Comparison of ENCODE assay signal across 22 cellular contexts in genomic region chr1:222020553-222020952, GRCh38.
DNase-seq lines count a peak whose midpoint lies in the region; ATAC-seq, FAIRE-seq and TF ChIP-seq lines count a peak whose summit lies in the region.
"Had no signal": no experiment of that assay in that cellular context is flagged by ENCODE, and none has a peak within 500 bp of the region (broad histone marks: within the 10 kb centered on the region; RNA-seq: fewer than 3 reads in every experiment).

No MANE protein-coding gene starts in this region.

- CTCF ChIA-PET in RWPE1 (lab: Yijun Ruan, JAX), result interaction anchor here (0.6 kb wide), 1 partner anchor 859 kb away, joined by 3 read pairs; no protein-coding TSS in a partner anchor

- FAIRE-seq in astrocyte (lab: Jason Lieb, UNC), result no peak
- FAIRE-seq: A204.1, G401.6, GM12892, H1 had no signal

- no peak overlapping the region for H3K4me2 ChIP-seq in astrocyte (ENCODE audit: low read length)
- H3K4me2 ChIP-seq in osteoblast (ENCODE audit: insufficient read depth, low read length), result no peak overlapping the region
- H3K4me2 ChIP-seq: BLaER1 had no signal

- no peak for DNase-seq in left ventricle myocardium inferior
- DNase-seq in right atrium auricular region (ENCODE audit: low spot score), result no peak
- no peak for DNase-seq in astrocyte (ENCODE audit: low read depth)
- no peak for DNase-seq in osteoblast (ENCODE audit: insufficient read length, low spot score, missing footprints)
- no peak for DNase-seq in natural killer cell
- DNase-seq in RWPE1 (ENCODE audit: low spot score), result no peak
- no peak for DNase-seq in NCI-H2081 (lab: John Stamatoyannopoulos, UW)
- DNase-seq: Caco-2; CD4-positive, CD25-positive, alpha-beta regulatory T cell; CD8-positive, alpha-beta T cell; DMS153; DND-41; H7; HCEC 1CT had no signal

- no peaks in the 10 kb centered on the region for H3K27me3 Mint-ChIP-seq in astrocyte (ENCODE audit: low read depth, unreplicated experiment)
- peaks cover 0 to 5% of the 10 kb centered on the region in 2 donors for H3K27me3 Mint-ChIP-seq in natural killer cell (ENCODE audit: low read depth in 2 of 2)
- H3K27me3 Mint-ChIP-seq: B cell had no signal

- no peaks in the 10 kb centered on the region for H3K9me3 ChIP-seq in left ventricle myocardium inferior (replicated peaks)
- H3K9me3 ChIP-seq in right atrium auricular region, result no peaks in the 10 kb centered on the region
- H3K9me3 ChIP-seq in astrocyte (ENCODE audit: insufficient read depth, low read depth, low read length), result no peaks in the 10 kb centered on the region
- no peaks in the 10 kb centered on the region for H3K9me3 ChIP-seq in osteoblast (ENCODE audit: low read depth, low read length)
- H3K9me3 ChIP-seq: BLaER1, Caco-2 had no signal

- H3K27ac Mint-ChIP-seq in astrocyte (ENCODE audit: unreplicated experiment) (peak overlapping the region; percentile 68), natural killer cell (no peak overlapping the region)
- H3K27ac Mint-ChIP-seq: B cell; CD4-positive, CD25-positive, alpha-beta regulatory T cell; CD8-positive, alpha-beta T cell had no signal

- H3K27me3 ChIP-seq in left ventricle myocardium inferior (ENCODE audit: low read depth) (no peaks in the 10 kb centered on the region), right atrium auricular region (no peaks in the 10 kb centered on the region), astrocyte (ENCODE audit: insufficient read depth, low read length) (no peaks in the 10 kb centered on the region), osteoblast (ENCODE audit: insufficient read depth, low read length) (no peaks in the 10 kb centered on the region)
- H3K27me3 ChIP-seq: BLaER1 had no signal

- ATAC-seq in natural killer cell, result no peak
- ATAC-seq: CD8-positive, alpha-beta T cell had no signal

- no peak overlapping the region for H3K9ac ChIP-seq in astrocyte (ENCODE audit: low read length)
- H3K9ac ChIP-seq: BLaER1 had no signal

- intact Hi-C loops in left ventricle myocardium inferior (cut with micrococcal nuclease) (no loop called here), natural killer cell (cut with micrococcal nuclease) (no loop called here)

- no peak for TF ChIP-seq CTCF in left ventricle myocardium inferior (IDR thresholded peaks at IDR 0.05; ENCODE audit: borderline replicate concordance)
- TF ChIP-seq CTCF in right atrium auricular region (IDR thresholded peaks at IDR 0.05), result no peak
- TF ChIP-seq CTCF in astrocyte (IDR thresholded peaks at IDR 0.05; ENCODE audit: insufficient read depth, low read depth, low read length), result no peak
- no peak for TF ChIP-seq CTCF in osteoblast (IDR thresholded peaks at IDR 0.05; ENCODE audit: extremely low read depth, low read depth, low read length)
- TF ChIP-seq CTCF in natural killer cell (IDR thresholded peaks at IDR 0.05), result no peak
- no peak for TF ChIP-seq CTCF in RWPE1 (conservative IDR thresholded peaks at IDR 0.05; ENCODE audit: low read depth)

- H2AFZ ChIP-seq in astrocyte (ENCODE audit: low read depth, low read length) (no peak overlapping the region), osteoblast (ENCODE audit: low read length) (peak overlapping the region; percentile 60)

- H4K20me1 ChIP-seq in astrocyte (ENCODE audit: insufficient read depth, low read length) (no peaks in the 10 kb centered on the region), osteoblast (ENCODE audit: insufficient read depth, low read length) (no peaks in the 10 kb centered on the region)
- H4K20me1 ChIP-seq: BLaER1 had no signal

- H3K79me2 ChIP-seq in astrocyte (ENCODE audit: insufficient read depth, low read length) (no peaks in the 10 kb centered on the region), osteoblast (ENCODE audit: insufficient read depth, low read length) (no peaks in the 10 kb centered on the region)

- H3K36me3 Mint-ChIP-seq in astrocyte (ENCODE audit: low read depth, unreplicated experiment) (no peaks in the 10 kb centered on the region), natural killer cell (no peaks in the 10 kb centered on the region)
- H3K36me3 Mint-ChIP-seq: CD4-positive, CD25-positive, alpha-beta regulatory T cell; CD8-positive, alpha-beta T cell had no signal

- H3K27ac ChIP-seq in left ventricle myocardium inferior (replicated peaks) (peak overlapping the region; percentile 8), right atrium auricular region (no peak overlapping the region), astrocyte (ENCODE audit: low read depth, low read length) (no peak overlapping the region), osteoblast (ENCODE audit: low read depth, low read length) (no peak overlapping the region), RWPE1 (no peak overlapping the region)
- H3K27ac ChIP-seq: 22Rv1, BLaER1, C4-2B had no signal

- H3K4me3 ChIP-seq in left ventricle myocardium inferior (no peak overlapping the region), right atrium auricular region (no peak overlapping the region), astrocyte (ENCODE audit: insufficient read depth, low read depth, low read length) (no peak overlapping the region), osteoblast (ENCODE audit: insufficient read depth, low read length) (no peak overlapping the region)
- H3K4me3 ChIP-seq: BLaER1 had no signal

- POLR2A ChIA-PET in RWPE1 (lab: Yijun Ruan, JAX; ENCODE audit: low non-redundant PET), result no interaction called here

- H3K4me1 Mint-ChIP-seq in astrocyte (ENCODE audit: low read depth, unreplicated experiment), result no peaks in the 10 kb centered on the region
- H3K4me1 Mint-ChIP-seq in natural killer cell, result peaks cover 14 to 24% of the 10 kb centered on the region in 2 donors
- H3K4me1 Mint-ChIP-seq: B cell; CD4-positive, CD25-positive, alpha-beta regulatory T cell had no signal

- H3K4me1 ChIP-seq in left ventricle myocardium inferior, result peaks cover 4% of the 10 kb centered on the region
- no peaks in the 10 kb centered on the region for H3K4me1 ChIP-seq in right atrium auricular region
- no peaks in the 10 kb centered on the region for H3K4me1 ChIP-seq in astrocyte (ENCODE audit: insufficient read depth, low read length)
- H3K4me1 ChIP-seq in osteoblast (ENCODE audit: insufficient read depth, low read length), result peaks cover 2% of the 10 kb centered on the region
- H3K4me1 ChIP-seq: BLaER1, Caco-2 had no signal

- H3K36me3 ChIP-seq in left ventricle myocardium inferior, result no peaks in the 10 kb centered on the region
- no peaks in the 10 kb centered on the region for H3K36me3 ChIP-seq in right atrium auricular region
- no peaks in the 10 kb centered on the region for H3K36me3 ChIP-seq in astrocyte (ENCODE audit: insufficient read depth, low read length)
- no peaks in the 10 kb centered on the region for H3K36me3 ChIP-seq in osteoblast (ENCODE audit: insufficient read depth, low read length)
- H3K36me3 ChIP-seq: BLaER1 had no signal

- H3K9me3 Mint-ChIP-seq in astrocyte (ENCODE audit: unreplicated experiment) (peaks cover 3% of the 10 kb centered on the region), natural killer cell (no peaks in the 10 kb centered on the region)
- H3K9me3 Mint-ChIP-seq: CD8-positive, alpha-beta T cell had no signal

- no peak overlapping the region for H3K4me3 Mint-ChIP-seq in astrocyte (ENCODE audit: unreplicated experiment)
- H3K4me3 Mint-ChIP-seq in natural killer cell, result no peak overlapping the region
- H3K4me3 Mint-ChIP-seq: B cell; CD4-positive, CD25-positive, alpha-beta regulatory T cell; CD8-positive, alpha-beta T cell had no signal
